18 cellular contexts compared by ENCODE assay signal in genomic region chr5:157165668-157166067, GRCh38. TPM values are rescaled to one million over a fixed set of nuclear protein-coding genes. Genes with fewer than 3 reads are reported as not detected.
DNase-seq lines count a peak whose midpoint lies in the region; ATAC-seq and TF ChIP-seq lines count a peak whose summit lies in the region.
"Had no signal": no experiment of that assay in that cellular context is flagged by ENCODE, and none has a peak within 500 bp of the region (broad histone marks: within the 10 kb centered on the region; RNA-seq: fewer than 3 reads in every experiment).

No MANE protein-coding gene starts in this region.

- H3K4me1 Mint-ChIP-seq in activated CD4-positive, alpha-beta T cell treated with anti-CD3 and anti-CD28 coated beads, Interleukin-2, amount 10 ng/mL, durations not matched to agents 24 days and 14 days: peaks cover 71% of the 10 kb centered on the region
- H3K4me1 Mint-ChIP-seq in activated naive CD4-positive, alpha-beta T cell treated with anti-CD3 and anti-CD28 coated beads, Interleukin-2, amount 50 U/mL, for 24 hours: peaks cover 69% of the 10 kb centered on the region
- H3K4me1 Mint-ChIP-seq in activated naive CD8-positive, alpha-beta T cell (ENCODE audit: low read depth): peaks cover 71% of the 10 kb centered on the region
- H3K4me1 Mint-ChIP-seq in stimulated activated naive B cell treated with anti-CD40 and anti-IgM and Interleukin-4, amounts not matched to agents 10 μg/mL and 1 μg/mL and 100 μg/mL, for 72 hours: peaks cover 16 to 20% of the 10 kb centered on the region in 2 donors

- no peaks in the 10 kb centered on the region for H3K9me3 ChIP-seq in effector memory CD4-positive, alpha-beta T cell (ENCODE audit: control insufficient read depth, low read length)

- no peaks in the 10 kb centered on the region for H3K9me3 Mint-ChIP-seq in activated CD4-positive, alpha-beta T cell treated with anti-CD3 and anti-CD28 coated beads, Interleukin-2, amount 10 ng/mL, durations not matched to agents 24 days and 14 days
- peaks cover 5% of the 10 kb centered on the region for H3K9me3 Mint-ChIP-seq in activated naive CD4-positive, alpha-beta T cell treated with anti-CD3 and anti-CD28 coated beads, Interleukin-2, amount 50 U/mL, for 24 hours
- H3K9me3 Mint-ChIP-seq in activated naive CD4-positive, alpha-beta T cell treated with anti-CD3 and anti-CD28 coated beads, Interleukin-2, amount 50 U/mL, for 72 hours: peaks cover 4 to 11% of the 10 kb centered on the region in 2 donors
- H3K9me3 Mint-ChIP-seq in activated naive CD8-positive, alpha-beta T cell (ENCODE audit: low read depth): no peaks in the 10 kb centered on the region
- H3K9me3 Mint-ChIP-seq in stimulated activated naive B cell treated with anti-CD40 and anti-IgM and Interleukin-4, amounts not matched to agents 10 μg/mL and 1 μg/mL and 100 μg/mL, for 72 hours: peaks cover 5% of the 10 kb centered on the region in 2 donors
- H3K9me3 Mint-ChIP-seq: CD8-positive, alpha-beta T cell; HFFc6 had no signal

- H3K27me3 Mint-ChIP-seq in activated CD4-positive, alpha-beta T cell treated with anti-CD3 and anti-CD28 coated beads, Interleukin-2, amount 10 ng/mL, durations not matched to agents 24 days and 14 days: no peaks in the 10 kb centered on the region
- H3K27me3 Mint-ChIP-seq in activated naive CD4-positive, alpha-beta T cell treated with anti-CD3 and anti-CD28 coated beads, Interleukin-2, amount 50 U/mL, for 24 hours: no peaks in the 10 kb centered on the region
- no peaks in the 10 kb centered on the region for H3K27me3 Mint-ChIP-seq in activated naive CD8-positive, alpha-beta T cell
- no peaks in the 10 kb centered on the region for H3K27me3 Mint-ChIP-seq in stimulated activated naive B cell treated with anti-CD40 and anti-IgM and Interleukin-4, amounts not matched to agents 10 μg/mL and 1 μg/mL and 100 μg/mL, for 72 hours

- DNase-seq in activated CD4-positive, alpha-beta T cell treated with anti-CD3 and anti-CD28 coated beads, Interleukin-2, amount 10 ng/mL, durations not matched to agents 24 days and 14 days: no peak
- no peak for DNase-seq in activated CD4-positive, alpha-beta T cell treated with anti-CD3 and anti-CD28 coated beads for 48 hours
- no peak for DNase-seq in activated naive CD4-positive, alpha-beta T cell treated with anti-CD3 and anti-CD28 coated beads, Interleukin-2, amount 50 U/mL, for 72 hours (ENCODE audit: low spot score in 2 of 2)
- DNase-seq in stimulated activated naive B cell treated with anti-CD40 and anti-IgM and Interleukin-4, amounts not matched to agents 10 μg/mL and 1 μg/mL and 100 μg/mL, for 72 hours: no peak
- no peak for DNase-seq in effector memory CD4-positive, alpha-beta T cell
- DNase-seq in GM13976 (ENCODE audit: low spot score): no peak
- DNase-seq: CD8-positive, alpha-beta T cell; DMS79; HFFc6; NCI-H1092; NCI-H146; NCI-H2081; NCI-H774 had no signal

- H3K27ac ChIP-seq in effector memory CD4-positive, alpha-beta T cell (ENCODE audit: insufficient read depth, low read length, poor library complexity, severe bottlenecking): no peak overlapping the region

- no peaks in the 10 kb centered on the region for H3K27me3 ChIP-seq in effector memory CD4-positive, alpha-beta T cell (replicated peaks; ENCODE audit: control insufficient read depth, insufficient read depth, low read length, poor library complexity, severe bottlenecking)

- in situ Hi-C loops in GM13976 (cut with MboI; ENCODE audit: low sequenced_read_pairs, unreplicated experiment): loop anchor here (25.0 kb wide), 1 partner anchor 147 kb away; no protein-coding TSS in a partner anchor

- H3K36me3 ChIP-seq in effector memory CD4-positive, alpha-beta T cell (ENCODE audit: control insufficient read depth, insufficient read depth, low read length): no peaks in the 10 kb centered on the region

- H3K4me3 Mint-ChIP-seq in activated CD4-positive, alpha-beta T cell treated with anti-CD3 and anti-CD28 coated beads, Interleukin-2, amount 10 ng/mL, durations not matched to agents 24 days and 14 days: no peak overlapping the region
- H3K4me3 Mint-ChIP-seq in activated naive CD4-positive, alpha-beta T cell treated with anti-CD3 and anti-CD28 coated beads, Interleukin-2, amount 50 U/mL, for 24 hours: peak overlapping the region; percentile 19
- no peak overlapping the region for H3K4me3 Mint-ChIP-seq in activated naive CD8-positive, alpha-beta T cell
- H3K4me3 Mint-ChIP-seq in stimulated activated naive B cell treated with anti-CD40 and anti-IgM and Interleukin-4, amounts not matched to agents 10 μg/mL and 1 μg/mL and 100 μg/mL, for 72 hours: no peak overlapping the region
- H3K4me3 Mint-ChIP-seq: CD8-positive, alpha-beta T cell; HFFc6 had no signal

- no peak for ATAC-seq in activated naive CD4-positive, alpha-beta T cell treated with anti-CD3 and anti-CD28 coated beads, Interleukin-2, amount 50 U/mL, for 72 hours
- no peak for ATAC-seq in stimulated activated naive B cell treated with anti-CD40 and anti-IgM and Interleukin-4, amounts not matched to agents 10 μg/mL and 1 μg/mL and 100 μg/mL, for 72 hours (replicated peaks)
- ATAC-seq: CD8-positive, alpha-beta T cell had no signal

- peak overlapping the region; percentile 1 for H3K27ac Mint-ChIP-seq in activated CD4-positive, alpha-beta T cell treated with anti-CD3 and anti-CD28 coated beads, Interleukin-2, amount 10 ng/mL, durations not matched to agents 24 days and 14 days
- H3K27ac Mint-ChIP-seq in activated naive CD4-positive, alpha-beta T cell treated with anti-CD3 and anti-CD28 coated beads, Interleukin-2, amount 50 U/mL, for 24 hours: peak overlapping the region; percentile 74
- no peak overlapping the region for H3K27ac Mint-ChIP-seq in activated naive CD4-positive, alpha-beta T cell treated with anti-CD3 and anti-CD28 coated beads, Interleukin-2, amount 50 U/mL, for 72 hours
- peak overlapping the region; percentile 83 for H3K27ac Mint-ChIP-seq in activated naive CD8-positive, alpha-beta T cell
- H3K27ac Mint-ChIP-seq in stimulated activated naive B cell treated with anti-CD40 and anti-IgM and Interleukin-4, amounts not matched to agents 10 μg/mL and 1 μg/mL and 100 μg/mL, for 72 hours: peak overlapping the region; percentile 60
- H3K27ac Mint-ChIP-seq: HFFc6 had no signal

- peaks cover 32% of the 10 kb centered on the region for H3K4me1 ChIP-seq in effector memory CD4-positive, alpha-beta T cell (ENCODE audit: control insufficient read depth, insufficient read depth, low read length, poor library complexity, severe bottlenecking)

- intact Hi-C loops in activated CD4-positive, alpha-beta T cell treated with anti-CD3 and anti-CD28 coated beads, Interleukin-2, amount 10 ng/mL, durations not matched to agents 24 days and 14 days (cut with micrococcal nuclease): no loop called here

- H3K36me3 Mint-ChIP-seq in activated CD4-positive, alpha-beta T cell treated with anti-CD3 and anti-CD28 coated beads, Interleukin-2, amount 10 ng/mL, durations not matched to agents 24 days and 14 days (ENCODE audit: low read depth): peaks cover 3% of the 10 kb centered on the region
- peaks cover 2% of the 10 kb centered on the region for H3K36me3 Mint-ChIP-seq in activated naive CD4-positive, alpha-beta T cell treated with anti-CD3 and anti-CD28 coated beads, Interleukin-2, amount 50 U/mL, for 24 hours
- peaks cover 13 to 37% of the 10 kb centered on the region in 2 donors for H3K36me3 Mint-ChIP-seq in activated naive CD4-positive, alpha-beta T cell treated with anti-CD3 and anti-CD28 coated beads, Interleukin-2, amount 50 U/mL, for 72 hours
- H3K36me3 Mint-ChIP-seq in activated naive CD8-positive, alpha-beta T cell: no peaks in the 10 kb centered on the region
- peaks cover 7 to 8% of the 10 kb centered on the region in 2 donors for H3K36me3 Mint-ChIP-seq in stimulated activated naive B cell treated with anti-CD40 and anti-IgM and Interleukin-4, amounts not matched to agents 10 μg/mL and 1 μg/mL and 100 μg/mL, for 72 hours
- H3K36me3 Mint-ChIP-seq: CD8-positive, alpha-beta T cell had no signal

- TF ChIP-seq CTCF in GM13976 (IDR thresholded peaks at IDR 0.05; ENCODE audit: borderline replicate concordance, control extremely low read depth, extremely low read depth, insufficient read depth, missing control alignments): no peak

- H3K4me3 ChIP-seq in effector memory CD4-positive, alpha-beta T cell (ENCODE audit: insufficient read depth, low read depth, low read length, poor library complexity, severe bottlenecking): no peak overlapping the region

RNA-seq across cellular contexts. Expression of gene GARIN3, which starts 0.4 kb away (rescaled TPM):
- total RNA-seq in activated CD4-positive, alpha-beta T cell treated with anti-CD3 and anti-CD28 coated beads, Interleukin-2, amount 10 ng/mL, durations not matched to agents 24 days and 14 days: 0.19 and 0.36 TPM in 2 replicates
- total RNA-seq in activated naive CD4-positive, alpha-beta T cell treated with anti-CD3 and anti-CD28 coated beads, Interleukin-2, amount 50 U/mL, for 72 hours: under 1 TPM; 0.46 to 0.47 TPM
- total RNA-seq: A172; CD8-positive, alpha-beta T cell; HFFc6; MCF 10A; NCI-H460 had no signal

RNA-seq across cellular contexts. Expression of gene ITK, which starts 15.0 kb away (rescaled TPM):
- 230 and 237 TPM in 2 replicates for total RNA-seq in activated CD4-positive, alpha-beta T cell treated with anti-CD3 and anti-CD28 coated beads, Interleukin-2, amount 10 ng/mL, durations not matched to agents 24 days and 14 days
- total RNA-seq in activated naive CD4-positive, alpha-beta T cell treated with anti-CD3 and anti-CD28 coated beads, Interleukin-2, amount 50 U/mL, for 72 hours: 100 to 1,000 TPM; 203 to 308 TPM
- total RNA-seq: HFFc6, MCF 10A had no signal

RNA-seq across cellular contexts. Expression of gene MED7, which starts 23.0 kb away (rescaled TPM):
- total RNA-seq in activated CD4-positive, alpha-beta T cell treated with anti-CD3 and anti-CD28 coated beads, Interleukin-2, amount 10 ng/mL, durations not matched to agents 24 days and 14 days: 13.2 and 14.6 TPM in 2 replicates
- 10 to 100 TPM; 16.9 to 21.7 TPM for total RNA-seq in activated naive CD4-positive, alpha-beta T cell treated with anti-CD3 and anti-CD28 coated beads, Interleukin-2, amount 50 U/mL, for 72 hours

RNA-seq across cellular contexts. Expression of gene HAVCR2, which starts 56.8 kb away (rescaled TPM):
- 70.0 and 73.1 TPM in 2 replicates for total RNA-seq in activated CD4-positive, alpha-beta T cell treated with anti-CD3 and anti-CD28 coated beads, Interleukin-2, amount 10 ng/mL, durations not matched to agents 24 days and 14 days
- total RNA-seq in activated naive CD4-positive, alpha-beta T cell treated with anti-CD3 and anti-CD28 coated beads, Interleukin-2, amount 50 U/mL, for 72 hours: 10 to 100 TPM; 34.4 to 52.2 TPM
- total RNA-seq: A172, MCF 10A, NCI-H460 had no signal

Comparison
In these comparisons a context has a peak if more than half of its experiments do, and no peak if none do; other contexts are left out.
1. H3K27ac Mint-ChIP-seq: peak in activated CD4-positive, alpha-beta T cell treated with anti-CD3 and anti-CD28 coated beads, Interleukin-2, amount 10 ng/mL, durations not matched to agents 24 days and 14 days (single experiment), activated naive CD4-positive, alpha-beta T cell treated with anti-CD3 and anti-CD28 coated beads, Interleukin-2, amount 50 U/mL, for 24 hours (single experiment), activated naive CD8-positive, alpha-beta T cell (single experiment) and stimulated activated naive B cell treated with anti-CD40 and anti-IgM and Interleukin-4, amounts not matched to agents 10 μg/mL and 1 μg/mL and 100 μg/mL, for 72 hours (single experiment); none in activated naive CD4-positive, alpha-beta T cell treated with anti-CD3 and anti-CD28 coated beads, Interleukin-2, amount 50 U/mL, for 72 hours (0 of 2).